23 cellular contexts compared by ENCODE assay signal in the genomic region with DNA sequence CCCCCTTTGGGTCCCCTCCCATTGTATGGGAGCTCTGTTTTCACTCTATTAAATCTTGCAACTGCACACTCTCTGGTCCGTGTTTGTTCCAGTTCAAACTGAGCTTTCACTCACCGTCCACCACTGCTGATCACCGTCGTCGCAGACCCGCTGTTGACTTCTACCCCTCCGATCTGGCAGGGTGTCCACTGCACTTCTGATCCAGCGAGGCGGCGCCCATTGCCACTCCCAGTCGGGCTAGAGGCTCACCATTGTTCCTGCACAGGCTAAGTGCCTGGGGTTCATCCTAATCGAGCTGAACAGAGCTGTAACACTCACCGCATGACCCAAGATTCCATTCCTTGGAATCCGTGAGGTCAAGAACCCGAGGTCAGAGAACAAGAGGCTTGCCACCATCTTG.
"Had no signal": no experiment of that assay in that cellular context is flagged by ENCODE, and none has a peak within 500 bp of the region (broad histone marks: within the 10 kb centered on the region; RNA-seq: fewer than 3 reads in every experiment).

No MANE protein-coding gene starts in this region.

- H3K27ac ChIP-seq: colonic mucosa, coronary artery, dorsolateral prefrontal cortex, epithelial cell of prostate, esophagus muscularis mucosa, esophagus squamous epithelium, foreskin keratinocyte, gastrocnemius medialis, gastroesophageal sphincter, heart left ventricle, heart right ventricle had no signal

- H3K4me3 ChIP-seq: colonic mucosa, coronary artery, dorsolateral prefrontal cortex, esophagus muscularis mucosa, esophagus squamous epithelium, gastrocnemius medialis, gastroesophageal sphincter, heart left ventricle, heart right ventricle had no signal

- H3K27me3 ChIP-seq: colonic mucosa, dorsolateral prefrontal cortex, esophagus muscularis mucosa, esophagus squamous epithelium, foreskin keratinocyte, gastrocnemius medialis, gastroesophageal sphincter, heart left ventricle, heart right ventricle had no signal

- H3K4me1 Mint-ChIP-seq: endodermal cell had no signal

- H3K27me3 Mint-ChIP-seq: dendritic cell treated with granulocyte-macrophage colony-stimulating factor and Interleukin-4, amounts not matched to agents 40 ng/mL and 50 ng/mL, for 4 days; effector memory CD8-positive, alpha-beta T cell had no signal

- H3K4me3 Mint-ChIP-seq: dendritic cell treated with granulocyte-macrophage colony-stimulating factor and Interleukin-4, amounts not matched to agents 40 ng/mL and 50 ng/mL, for 4 days; effector memory CD8-positive, alpha-beta T cell; endodermal cell had no signal

- H3K36me3 ChIP-seq: colonic mucosa had no signal

- H3K9me3 Mint-ChIP-seq: dendritic cell treated with granulocyte-macrophage colony-stimulating factor and Interleukin-4, amounts not matched to agents 40 ng/mL and 50 ng/mL, for 4 days; effector memory CD8-positive, alpha-beta T cell had no signal

- H3K9me3 ChIP-seq: colonic mucosa, esophagus muscularis mucosa, esophagus squamous epithelium, gastrocnemius medialis had no signal

- H3K4me1 ChIP-seq: colonic mucosa, esophagus muscularis mucosa, gastrocnemius medialis, heart left ventricle, heart right ventricle had no signal

- H3K27ac Mint-ChIP-seq: dendritic cell treated with granulocyte-macrophage colony-stimulating factor and Interleukin-4, amounts not matched to agents 40 ng/mL and 50 ng/mL, for 4 days; effector memory CD8-positive, alpha-beta T cell; endodermal cell had no signal

- DNase-seq: colonic mucosa; dermis blood vessel endothelial cell; dorsolateral prefrontal cortex; effector CD4-positive, alpha-beta T cell; effector CD8-positive, alpha-beta T cell; effector memory CD4-positive, alpha-beta T cell; effector memory CD8-positive, alpha-beta T cell; endodermal cell; erythroblast; esophagus squamous epithelium; foreskin fibroblast; foreskin keratinocyte; foreskin melanocyte; gastrocnemius medialis; glutamatergic neuron; head of caudate nucleus; heart left ventricle; heart right ventricle had no signal
